Comparison of ENCODE assay signal across 24 cellular contexts in genomic region chr9:23746317-23746716, GRCh38.
"Had no signal": no experiment of that assay in that cellular context is flagged by ENCODE, and none has a peak within 500 bp of the region (broad histone marks: within the 10 kb centered on the region; RNA-seq: fewer than 3 reads in every experiment).

No MANE protein-coding gene starts in this region.

- H3K36me3 ChIP-seq: gastrocnemius medialis, lower lobe of right lung, sigmoid colon had no signal

- H3K9me3 ChIP-seq: body of pancreas, gastrocnemius medialis, lower lobe of right lung, testis had no signal

- H3K4me1 Mint-ChIP-seq: activated CD4-positive, alpha-beta T cell treated with anti-CD3 and anti-CD28 coated beads, Interleukin-2, amount 10 ng/mL, durations not matched to agents 24 days and 14 days; activated naive CD8-positive, alpha-beta T cell treated with anti-CD3 and anti-CD28 coated beads, Interleukin-2, amount 10 ng/mL, durations not matched to agents 7 days and 5 days; stimulated activated memory B cell treated with anti-CD40 and anti-IgM and Interleukin-4, amounts not matched to agents 10 μg/mL and 1 μg/mL and 100 μg/mL, for 72 hours; T-cell had no signal

- H3K9me3 Mint-ChIP-seq: endodermal cell, nephron progenitor cell, type B pancreatic cell had no signal

- H3K4me1 ChIP-seq: body of pancreas, gastrocnemius medialis, lower lobe of right lung, sigmoid colon, testis had no signal

- H3K27ac Mint-ChIP-seq: activated CD4-positive, alpha-beta T cell treated with anti-CD3 and anti-CD28 coated beads, Interleukin-2, amount 10 ng/mL, durations not matched to agents 24 days and 14 days; activated CD8-positive, alpha-beta T cell treated with anti-CD3 and anti-CD28 coated beads, Interleukin-2, amount 10 ng/mL, durations not matched to agents 7 days and 5 days; activated naive CD8-positive, alpha-beta T cell treated with anti-CD3 and anti-CD28 coated beads, Interleukin-2, amount 10 ng/mL, durations not matched to agents 7 days and 5 days; activated T-cell treated with anti-CD3 and anti-CD28 coated beads, Interleukin-2, amount 50 U/mL, for 24 hours; activated T-helper 2 cell treated with anti-CD3 and anti-CD28 coated beads, Interferon-gamma antibody, Interleukin-2, Interleukin-4, amounts not matched to agents 10 μg/mL and 5 μg/mL and 100 μg/mL, durations not matched to agents 14 hours and 24 hours and 36 hours; endodermal cell; nephron progenitor cell; stimulated activated memory B cell treated with anti-CD40 and anti-IgM and Interleukin-4, amounts not matched to agents 10 μg/mL and 1 μg/mL and 100 μg/mL, for 72 hours; T-cell; type B pancreatic cell had no signal

- H3K27ac ChIP-seq: body of pancreas, dorsolateral prefrontal cortex, gastrocnemius medialis, lower lobe of right lung, sigmoid colon, testis had no signal

- DNase-seq: activated CD4-positive, alpha-beta T cell treated with anti-CD3 and anti-CD28 coated beads, Interleukin-2, amount 10 ng/mL, durations not matched to agents 24 days and 14 days; activated CD8-positive, alpha-beta T cell treated with anti-CD3 and anti-CD28 coated beads, Interleukin-2, amount 10 ng/mL, durations not matched to agents 7 days and 5 days; activated naive CD4-positive, alpha-beta T cell treated with Interleukin-2 at 50 U/mL for 16 hours; activated naive CD8-positive, alpha-beta T cell treated with anti-CD3 and anti-CD28 coated beads, Interleukin-2, amount 10 ng/mL, durations not matched to agents 7 days and 5 days; activated T-cell treated with anti-CD3 and anti-CD28 coated beads, Interleukin-2, amount 50 U/mL, for 24 hours; body of pancreas; caudate nucleus; dorsolateral prefrontal cortex; endodermal cell; erythroblast; gastrocnemius medialis; head of caudate nucleus; left colon; lower lobe of right lung; nephron progenitor cell; occipital lobe; posterior cingulate gyrus; sigmoid colon; stimulated activated CD4-positive, alpha-beta T cell treated with anti-CD3 and anti-CD28 coated beads, Interleukin-4, amount 100 ng/mL, for 4 hours; T-cell; testis had no signal

- H3K27me3 Mint-ChIP-seq: activated CD4-positive, alpha-beta T cell treated with anti-CD3 and anti-CD28 coated beads, Interleukin-2, amount 10 ng/mL, durations not matched to agents 24 days and 14 days; activated naive CD8-positive, alpha-beta T cell treated with anti-CD3 and anti-CD28 coated beads, Interleukin-2, amount 10 ng/mL, durations not matched to agents 7 days and 5 days; activated T-cell treated with anti-CD3 and anti-CD28 coated beads, Interleukin-2, amount 50 U/mL, for 24 hours; stimulated activated memory B cell treated with anti-CD40 and anti-IgM and Interleukin-4, amounts not matched to agents 10 μg/mL and 1 μg/mL and 100 μg/mL, for 72 hours; T-cell; type B pancreatic cell had no signal

- H3K36me3 Mint-ChIP-seq: activated naive CD8-positive, alpha-beta T cell treated with anti-CD3 and anti-CD28 coated beads, Interleukin-2, amount 10 ng/mL, durations not matched to agents 7 days and 5 days; stimulated activated memory B cell treated with anti-CD40 and anti-IgM and Interleukin-4, amounts not matched to agents 10 μg/mL and 1 μg/mL and 100 μg/mL, for 72 hours; T-cell; type B pancreatic cell had no signal

- H3K27me3 ChIP-seq: body of pancreas, dorsolateral prefrontal cortex, gastrocnemius medialis, testis had no signal

- ATAC-seq: activated CD8-positive, alpha-beta T cell treated with anti-CD3 and anti-CD28 coated beads, Interleukin-2, amount 10 ng/mL, durations not matched to agents 7 days and 5 days; body of pancreas; gastrocnemius medialis; left colon; lower lobe of right lung; stimulated activated memory B cell treated with anti-CD40 and anti-IgM and Interleukin-4, amounts not matched to agents 10 μg/mL and 1 μg/mL and 100 μg/mL, for 72 hours; T-cell had no signal

- H3K4me3 Mint-ChIP-seq: activated CD4-positive, alpha-beta T cell treated with anti-CD3 and anti-CD28 coated beads, Interleukin-2, amount 10 ng/mL, durations not matched to agents 24 days and 14 days; activated CD8-positive, alpha-beta T cell treated with anti-CD3 and anti-CD28 coated beads, Interleukin-2, amount 10 ng/mL, durations not matched to agents 7 days and 5 days; activated naive CD8-positive, alpha-beta T cell treated with anti-CD3 and anti-CD28 coated beads, Interleukin-2, amount 10 ng/mL, durations not matched to agents 7 days and 5 days; activated T-cell treated with anti-CD3 and anti-CD28 coated beads, Interleukin-2, amount 50 U/mL, for 24 hours; endodermal cell; nephron progenitor cell; stimulated activated memory B cell treated with anti-CD40 and anti-IgM and Interleukin-4, amounts not matched to agents 10 μg/mL and 1 μg/mL and 100 μg/mL, for 72 hours; T-cell; type B pancreatic cell had no signal

- H3K4me3 ChIP-seq: body of pancreas, dorsolateral prefrontal cortex, gastrocnemius medialis, lower lobe of right lung, sigmoid colon, testis had no signal
